1 cellular context compared by ENCODE assay signal in the genomic region with DNA sequence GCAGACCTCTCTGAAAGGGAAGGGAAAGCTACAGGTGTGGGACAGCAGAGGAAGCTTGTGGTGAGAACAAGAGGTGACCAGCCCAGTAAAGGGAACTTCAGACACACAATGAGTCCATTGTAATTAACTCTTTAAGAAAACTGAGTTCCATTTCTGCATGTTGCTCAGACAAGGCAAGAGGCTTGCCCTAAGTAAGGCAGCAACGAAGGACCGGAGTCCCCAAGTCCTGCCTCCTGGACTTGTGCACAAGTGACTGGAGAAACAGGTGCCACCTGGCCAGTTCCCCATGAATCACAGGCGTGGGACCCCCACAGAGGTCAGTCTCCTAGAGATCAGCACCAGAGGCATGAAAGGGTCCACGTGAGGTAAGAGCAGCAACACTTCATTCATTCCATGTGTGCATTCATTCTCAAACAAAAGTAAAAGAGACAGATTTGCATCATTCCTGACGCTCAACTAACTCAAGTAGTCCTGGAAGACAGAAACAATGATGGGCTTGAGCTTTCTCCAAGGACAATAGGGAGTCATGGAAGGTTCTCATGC.
A peak's percentile ranks its signal among the peaks of the same experiment; 100 is the strongest.
TF ChIP-seq lines count a peak whose summit lies in the region.

No MANE protein-coding gene starts in this region.

TF ChIP-seq in K562, 482 proteins besides CTCF, POLR2A, EP300 and RAD21 (continued from another document and continues in another):
- TF ChIP-seq, protein P1, sequence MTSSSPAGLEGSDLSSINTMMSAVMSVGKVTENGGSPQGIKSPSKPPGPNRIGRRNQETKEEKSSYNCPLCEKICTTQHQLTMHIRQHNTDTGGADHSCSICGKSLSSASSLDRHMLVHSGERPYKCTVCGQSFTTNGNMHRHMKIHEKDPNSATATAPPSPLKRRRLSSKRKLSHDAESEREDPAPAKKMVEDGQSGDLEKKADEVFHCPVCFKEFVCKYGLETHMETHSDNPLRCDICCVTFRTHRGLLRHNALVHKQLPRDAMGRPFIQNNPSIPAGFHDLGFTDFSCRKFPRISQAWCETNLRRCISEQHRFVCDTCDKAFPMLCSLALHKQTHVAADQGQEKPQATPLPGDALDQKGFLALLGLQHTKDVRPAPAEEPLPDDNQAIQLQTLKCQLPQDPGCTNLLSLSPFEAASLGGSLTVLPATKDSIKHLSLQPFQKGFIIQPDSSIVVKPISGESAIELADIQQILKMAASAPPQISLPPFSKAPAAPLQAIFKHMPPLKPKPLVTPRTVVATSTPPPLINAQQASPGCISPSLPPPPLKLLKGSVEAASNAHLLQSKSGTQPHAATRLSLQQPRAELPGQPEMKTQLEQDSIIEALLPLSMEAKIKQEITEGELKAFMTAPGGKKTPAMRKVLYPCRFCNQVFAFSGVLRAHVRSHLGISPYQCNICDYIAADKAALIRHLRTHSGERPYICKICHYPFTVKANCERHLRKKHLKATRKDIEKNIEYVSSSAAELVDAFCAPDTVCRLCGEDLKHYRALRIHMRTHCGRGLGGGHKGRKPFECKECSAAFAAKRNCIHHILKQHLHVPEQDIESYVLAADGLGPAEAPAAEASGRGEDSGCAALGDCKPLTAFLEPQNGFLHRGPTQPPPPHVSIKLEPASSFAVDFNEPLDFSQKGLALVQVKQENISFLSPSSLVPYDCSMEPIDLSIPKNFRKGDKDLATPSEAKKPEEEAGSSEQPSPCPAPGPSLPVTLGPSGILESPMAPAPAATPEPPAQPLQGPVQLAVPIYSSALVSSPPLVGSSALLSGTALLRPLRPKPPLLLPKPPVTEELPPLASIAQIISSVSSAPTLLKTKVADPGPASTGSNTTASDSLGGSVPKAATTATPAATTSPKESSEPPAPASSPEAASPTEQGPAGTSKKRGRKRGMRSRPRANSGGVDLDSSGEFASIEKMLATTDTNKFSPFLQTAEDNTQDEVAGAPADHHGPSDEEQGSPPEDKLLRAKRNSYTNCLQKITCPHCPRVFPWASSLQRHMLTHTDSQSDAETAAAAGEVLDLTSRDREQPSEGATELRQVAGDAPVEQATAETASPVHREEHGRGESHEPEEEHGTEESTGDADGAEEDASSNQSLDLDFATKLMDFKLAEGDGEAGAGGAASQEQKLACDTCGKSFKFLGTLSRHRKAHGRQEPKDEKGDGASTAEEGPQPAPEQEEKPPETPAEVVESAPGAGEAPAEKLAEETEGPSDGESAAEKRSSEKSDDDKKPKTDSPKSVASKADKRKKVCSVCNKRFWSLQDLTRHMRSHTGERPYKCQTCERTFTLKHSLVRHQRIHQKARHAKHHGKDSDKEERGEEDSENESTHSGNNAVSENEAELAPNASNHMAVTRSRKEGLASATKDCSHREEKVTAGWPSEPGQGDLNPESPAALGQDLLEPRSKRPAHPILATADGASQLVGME (CRISPR knock-in tag; IDR thresholded peaks at IDR 0.05): no peak
- TF ChIP-seq ZNF655 (CRISPR knock-in tag; IDR thresholded peaks at IDR 0.05): 0 out of 2 replicates have a peak, but pooled peaks have one; percentile 10
- peak; percentile 55; the same call in 1 of the 2 replicates for TF ChIP-seq NFXL1 (CRISPR knock-in tag; IDR thresholded peaks at IDR 0.05)
- TF ChIP-seq CREB3 (tag; conservative IDR thresholded peaks at IDR 0.05; ENCODE audit: low read depth): peak; percentile 89
- TF ChIP-seq ZNF311 (CRISPR knock-in tag; IDR thresholded peaks at IDR 0.05): peak; percentile 91
- TF ChIP-seq CREB5 (CRISPR knock-in tag; IDR thresholded peaks at IDR 0.05): 0 out of 2 replicates have a peak, but pooled peaks have one; percentile 49
- no peak for TF ChIP-seq TARDBP (IDR thresholded peaks at IDR 0.05)
- no peak for TF ChIP-seq ZNF561 (CRISPR knock-in tag; conservative IDR thresholded peaks at IDR 0.05)
- TF ChIP-seq, protein P2, sequence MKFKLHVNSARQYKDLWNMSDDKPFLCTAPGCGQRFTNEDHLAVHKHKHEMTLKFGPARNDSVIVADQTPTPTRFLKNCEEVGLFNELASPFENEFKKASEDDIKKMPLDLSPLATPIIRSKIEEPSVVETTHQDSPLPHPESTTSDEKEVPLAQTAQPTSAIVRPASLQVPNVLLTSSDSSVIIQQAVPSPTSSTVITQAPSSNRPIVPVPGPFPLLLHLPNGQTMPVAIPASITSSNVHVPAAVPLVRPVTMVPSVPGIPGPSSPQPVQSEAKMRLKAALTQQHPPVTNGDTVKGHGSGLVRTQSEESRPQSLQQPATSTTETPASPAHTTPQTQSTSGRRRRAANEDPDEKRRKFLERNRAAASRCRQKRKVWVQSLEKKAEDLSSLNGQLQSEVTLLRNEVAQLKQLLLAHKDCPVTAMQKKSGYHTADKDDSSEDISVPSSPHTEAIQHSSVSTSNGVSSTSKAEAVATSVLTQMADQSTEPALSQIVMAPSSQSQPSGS (CRISPR knock-in tag; IDR thresholded peaks at IDR 0.05): no peak
- no peak for TF ChIP-seq ZFP30 (CRISPR knock-in tag; IDR thresholded peaks at IDR 0.05; ENCODE audit: borderline replicate concordance)
- TF ChIP-seq ZNF324 (CRISPR knock-in tag; IDR thresholded peaks at IDR 0.05): peak; percentile 9; the same call in 1 of the 2 replicates
- no peak for TF ChIP-seq PTBP1 (IDR thresholded peaks at IDR 0.05; ENCODE audit: low read depth, low read length)
- TF ChIP-seq ZBTB5 (IDR thresholded peaks at IDR 0.05): no peak
- TF ChIP-seq ELF2 (CRISPR knock-in tag; IDR thresholded peaks at IDR 0.05): peak; percentile 61
- TF ChIP-seq JUND (IDR thresholded peaks at IDR 0.05; ENCODE audit: borderline replicate concordance, low read depth, low read length): no peak
- TF ChIP-seq JUND (tag; IDR thresholded peaks at IDR 0.05; ENCODE audit: borderline replicate concordance, low read depth, low read length): no peak
- TF ChIP-seq CC2D1A (IDR thresholded peaks at IDR 0.05): no peak
- no peak for TF ChIP-seq LEF1 (IDR thresholded peaks at IDR 0.05)
- TF ChIP-seq ZNF263 (CRISPR knock-in tag; IDR thresholded peaks at IDR 0.05; ENCODE audit: borderline replicate concordance): no peak
- TF ChIP-seq ILK (tag; IDR thresholded peaks at IDR 0.05; ENCODE audit: borderline replicate concordance, low read depth): no peak
- TF ChIP-seq, protein P3, sequence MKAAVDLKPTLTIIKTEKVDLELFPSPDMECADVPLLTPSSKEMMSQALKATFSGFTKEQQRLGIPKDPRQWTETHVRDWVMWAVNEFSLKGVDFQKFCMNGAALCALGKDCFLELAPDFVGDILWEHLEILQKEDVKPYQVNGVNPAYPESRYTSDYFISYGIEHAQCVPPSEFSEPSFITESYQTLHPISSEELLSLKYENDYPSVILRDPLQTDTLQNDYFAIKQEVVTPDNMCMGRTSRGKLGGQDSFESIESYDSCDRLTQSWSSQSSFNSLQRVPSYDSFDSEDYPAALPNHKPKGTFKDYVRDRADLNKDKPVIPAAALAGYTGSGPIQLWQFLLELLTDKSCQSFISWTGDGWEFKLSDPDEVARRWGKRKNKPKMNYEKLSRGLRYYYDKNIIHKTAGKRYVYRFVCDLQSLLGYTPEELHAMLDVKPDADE (conservative IDR thresholded peaks at IDR 0.05; ENCODE audit: control insufficient read depth, low read depth, low read length): no peak
- no peak for TF ChIP-seq PRPF4 (IDR thresholded peaks at IDR 0.05; ENCODE audit: insufficient read depth, low read depth, low read length, poor library complexity, severe bottlenecking)
- TF ChIP-seq ATF6 (CRISPR knock-in tag; IDR thresholded peaks at IDR 0.05): no peak
- TF ChIP-seq ZKSCAN3 (CRISPR knock-in tag; IDR thresholded peaks at IDR 0.05): 0 out of 2 replicates have a peak, but pooled peaks have one; percentile 43
- no peak for TF ChIP-seq PCBP1 (IDR thresholded peaks at IDR 0.05; ENCODE audit: low read depth, low read length, poor library complexity, severe bottlenecking)
- TF ChIP-seq, protein P4, sequence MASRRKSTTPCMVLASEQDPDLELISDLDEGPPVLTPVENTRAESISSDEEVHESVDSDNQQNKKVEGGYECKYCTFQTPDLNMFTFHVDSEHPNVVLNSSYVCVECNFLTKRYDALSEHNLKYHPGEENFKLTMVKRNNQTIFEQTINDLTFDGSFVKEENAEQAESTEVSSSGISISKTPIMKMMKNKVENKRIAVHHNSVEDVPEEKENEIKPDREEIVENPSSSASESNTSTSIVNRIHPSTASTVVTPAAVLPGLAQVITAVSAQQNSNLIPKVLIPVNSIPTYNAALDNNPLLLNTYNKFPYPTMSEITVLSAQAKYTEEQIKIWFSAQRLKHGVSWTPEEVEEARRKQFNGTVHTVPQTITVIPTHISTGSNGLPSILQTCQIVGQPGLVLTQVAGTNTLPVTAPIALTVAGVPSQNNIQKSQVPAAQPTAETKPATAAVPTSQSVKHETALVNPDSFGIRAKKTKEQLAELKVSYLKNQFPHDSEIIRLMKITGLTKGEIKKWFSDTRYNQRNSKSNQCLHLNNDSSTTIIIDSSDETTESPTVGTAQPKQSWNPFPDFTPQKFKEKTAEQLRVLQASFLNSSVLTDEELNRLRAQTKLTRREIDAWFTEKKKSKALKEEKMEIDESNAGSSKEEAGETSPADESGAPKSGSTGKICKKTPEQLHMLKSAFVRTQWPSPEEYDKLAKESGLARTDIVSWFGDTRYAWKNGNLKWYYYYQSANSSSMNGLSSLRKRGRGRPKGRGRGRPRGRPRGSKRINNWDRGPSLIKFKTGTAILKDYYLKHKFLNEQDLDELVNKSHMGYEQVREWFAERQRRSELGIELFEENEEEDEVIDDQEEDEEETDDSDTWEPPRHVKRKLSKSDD (conservative IDR thresholded peaks at IDR 0.05; ENCODE audit: low read length): no peak
- TF ChIP-seq, protein P5, sequence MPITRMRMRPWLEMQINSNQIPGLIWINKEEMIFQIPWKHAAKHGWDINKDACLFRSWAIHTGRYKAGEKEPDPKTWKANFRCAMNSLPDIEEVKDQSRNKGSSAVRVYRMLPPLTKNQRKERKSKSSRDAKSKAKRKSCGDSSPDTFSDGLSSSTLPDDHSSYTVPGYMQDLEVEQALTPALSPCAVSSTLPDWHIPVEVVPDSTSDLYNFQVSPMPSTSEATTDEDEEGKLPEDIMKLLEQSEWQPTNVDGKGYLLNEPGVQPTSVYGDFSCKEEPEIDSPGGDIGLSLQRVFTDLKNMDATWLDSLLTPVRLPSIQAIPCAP (CRISPR knock-in tag; IDR thresholded peaks at IDR 0.05; ENCODE audit: borderline replicate concordance): no peak
- 0 out of 2 replicates have a peak, but pooled peaks have one; percentile 13 for TF ChIP-seq ZNF79 (CRISPR knock-in tag; IDR thresholded peaks at IDR 0.05; ENCODE audit: low read depth)
- TF ChIP-seq RHOXF2B (CRISPR knock-in tag; conservative IDR thresholded peaks at IDR 0.05): peak; percentile 12; the same call in 1 of the 2 replicates
- TF ChIP-seq ETV5 (CRISPR knock-in tag; IDR thresholded peaks at IDR 0.05; ENCODE audit: low read depth): no peak
- TF ChIP-seq NR3C1 (CRISPR knock-in tag; IDR thresholded peaks at IDR 0.05): no peak
- no peak for TF ChIP-seq STAT5B (CRISPR knock-in tag; IDR thresholded peaks at IDR 0.05)
